In the genomic region with DNA sequence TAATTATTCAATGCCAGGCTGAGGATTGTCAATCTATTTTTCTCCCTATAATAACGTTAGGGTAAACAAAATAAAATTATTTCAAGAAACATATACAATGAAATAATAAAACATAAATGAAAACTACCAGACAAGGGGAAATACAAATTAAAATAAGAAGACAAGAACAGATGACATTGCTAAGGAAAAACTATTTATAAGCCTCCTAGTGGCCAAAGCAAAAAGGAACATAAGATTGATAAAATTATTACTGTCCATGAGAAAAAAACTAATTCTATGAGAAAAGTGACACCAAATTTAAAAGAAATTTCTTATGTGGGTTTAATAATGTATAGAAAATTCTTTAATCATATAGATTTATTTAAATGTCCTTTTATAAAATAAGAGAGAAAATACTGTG, we compare ENCODE assay signal across 18 cellular contexts.
DNase-seq lines count a peak whose midpoint lies in the region; ATAC-seq, FAIRE-seq and TF ChIP-seq lines count a peak whose summit lies in the region.
"Had no signal": no experiment of that assay in that cellular context is flagged by ENCODE, and none has a peak within 500 bp of the region (broad histone marks: within the 10 kb centered on the region; RNA-seq: fewer than 3 reads in every experiment).

No MANE protein-coding gene starts in this region.

- no peaks in the 10 kb centered on the region for H3K79me2 ChIP-seq in GM23248 (ENCODE audit: insufficient read depth)
- no peaks in the 10 kb centered on the region for H3K79me2 ChIP-seq in astrocyte (ENCODE audit: insufficient read depth, low read length)

- H3K4me1 ChIP-seq in GM23248 (ENCODE audit: insufficient read depth) (no peaks in the 10 kb centered on the region), astrocyte (ENCODE audit: insufficient read depth, low read length) (no peaks in the 10 kb centered on the region)

- H3K27ac Mint-ChIP-seq in astrocyte (ENCODE audit: unreplicated experiment) (no peak overlapping the region), neural crest cell (ENCODE audit: unreplicated experiment) (no peak overlapping the region)
- H3K27ac Mint-ChIP-seq: CD4-positive, CD25-positive, alpha-beta regulatory T cell; T-helper 2 cell treated with Interferon-gamma antibody and Interleukin-4, amounts not matched to agents 5 μg/mL and 100 μg/mL, for 36 hours had no signal

- no peaks in the 10 kb centered on the region for H4K20me1 ChIP-seq in GM23248 (ENCODE audit: insufficient read depth)
- H4K20me1 ChIP-seq in astrocyte (ENCODE audit: insufficient read depth, low read length): no peaks in the 10 kb centered on the region

- DNase-seq in AG09309 (ENCODE audit: low read depth): no peak
- DNase-seq in GM23248: peak; percentile 36
- DNase-seq in astrocyte (ENCODE audit: low read depth): no peak
- DNase-seq in neural crest cell (ENCODE audit: low read depth, low spot score): no peak
- DNase-seq in stimulated activated naive CD4-positive, alpha-beta T cell treated with Interleukin-2 at 50 U/mL for 16 hours (lab: John Stamatoyannopoulos, UW): no peak
- DNase-seq in NCI-H2107 (lab: John Stamatoyannopoulos, UW): no peak
- DNase-seq: activated gamma-delta T cell treated with Interleukin-2 at 50 U/mL for 16 hours; aorta; CD4-positive, CD25-positive, alpha-beta regulatory T cell; erythroblast; hypothalamus; mesendoderm; NCI-H146; NCI-H446; right cardiac atrium had no signal

- TF ChIP-seq CTCF in AG09309 (IDR thresholded peaks at IDR 0.05; ENCODE audit: control insufficient read depth, insufficient read depth, low read depth, low read length, missing control alignments): peak; percentile 29
- TF ChIP-seq CTCF in astrocyte (IDR thresholded peaks at IDR 0.05; ENCODE audit: insufficient read depth, low read depth, low read length): peak; percentile 14
- peak; percentile 53 for TF ChIP-seq CTCF in neural crest cell (conservative IDR thresholded peaks at IDR 0.05)

- 79 to 96% methylated on average over 1 of the region's 1 CpG for WGBS in GM23248 (ENCODE audit: low coverage in 1 of 2, low lambda C conversion rate in 2 of 2, missing lambda C conversion rate in 2 of 2), 2 experiments

- H3K4me1 Mint-ChIP-seq in astrocyte (ENCODE audit: low read depth, unreplicated experiment) (no peaks in the 10 kb centered on the region), neural crest cell (no peaks in the 10 kb centered on the region)
- H3K4me1 Mint-ChIP-seq: CD4-positive, CD25-positive, alpha-beta regulatory T cell had no signal

- no peak overlapping the region for H3K4me2 ChIP-seq in GM23248 (ENCODE audit: unreplicated experiment)
- no peak overlapping the region for H3K4me2 ChIP-seq in astrocyte (ENCODE audit: low read length)

- no peaks in the 10 kb centered on the region for H3K9me2 ChIP-seq in GM23248 (ENCODE audit: insufficient read depth)

- in situ Hi-C loops in GM23248 (cut with MboI): no loop called here

- no peaks in the 10 kb centered on the region for H3F3A ChIP-seq in GM23248 (ENCODE audit: insufficient read depth)

- no peak for ATAC-seq in HG03196 (IDR thresholded peaks at IDR 0.05; ENCODE audit: unreplicated experiment)
- ATAC-seq: right cardiac atrium had no signal

- H3K27ac ChIP-seq in GM23248: no peak overlapping the region
- H3K27ac ChIP-seq in astrocyte (ENCODE audit: low read depth, low read length): no peak overlapping the region
- H3K27ac ChIP-seq: HL-60 had no signal

- H3K27me3 ChIP-seq in GM23248 (replicated peaks; ENCODE audit: insufficient read depth): no peaks in the 10 kb centered on the region
- no peaks in the 10 kb centered on the region for H3K27me3 ChIP-seq in astrocyte (ENCODE audit: insufficient read depth, low read length)

- H3K36me3 ChIP-seq in GM23248 (ENCODE audit: low read depth) (no peaks in the 10 kb centered on the region), astrocyte (ENCODE audit: insufficient read depth, low read length) (no peaks in the 10 kb centered on the region)

- FAIRE-seq in astrocyte (lab: Jason Lieb, UNC): no peak

- H3K9me3 Mint-ChIP-seq in astrocyte (ENCODE audit: unreplicated experiment) (peaks cover 3% of the 10 kb centered on the region), neural crest cell (peaks cover 8% of the 10 kb centered on the region)
- H3K9me3 Mint-ChIP-seq: T-helper 2 cell treated with Interferon-gamma antibody and Interleukin-4, amounts not matched to agents 5 μg/mL and 100 μg/mL, for 36 hours had no signal

- H3K36me3 Mint-ChIP-seq in astrocyte (ENCODE audit: low read depth, unreplicated experiment) (no peaks in the 10 kb centered on the region), neural crest cell (ENCODE audit: low read depth) (no peaks in the 10 kb centered on the region)
- H3K36me3 Mint-ChIP-seq: CD4-positive, CD25-positive, alpha-beta regulatory T cell had no signal

- H2AFZ ChIP-seq in GM23248 (no peak overlapping the region), astrocyte (ENCODE audit: low read depth, low read length) (no peak overlapping the region)

- H3K9ac ChIP-seq in GM23248: no peak overlapping the region
- no peak overlapping the region for H3K9ac ChIP-seq in astrocyte (ENCODE audit: low read length)

- H3K4me3 Mint-ChIP-seq in astrocyte (ENCODE audit: unreplicated experiment): no peak overlapping the region
- no peak overlapping the region for H3K4me3 Mint-ChIP-seq in neural crest cell
- H3K4me3 Mint-ChIP-seq: CD4-positive, CD25-positive, alpha-beta regulatory T cell; T-helper 2 cell treated with Interferon-gamma antibody and Interleukin-4, amounts not matched to agents 5 μg/mL and 100 μg/mL, for 36 hours had no signal

- no peak overlapping the region for H3K4me3 ChIP-seq in AG09309 (ENCODE audit: control insufficient read depth, low read depth, low read length)
- H3K4me3 ChIP-seq in GM23248: no peak overlapping the region
- no peak overlapping the region for H3K4me3 ChIP-seq in astrocyte (ENCODE audit: insufficient read depth, low read depth, low read length)

- H3K9me3 ChIP-seq in GM23248 (ENCODE audit: low read depth) (no peaks in the 10 kb centered on the region), astrocyte (ENCODE audit: insufficient read depth, low read depth, low read length) (no peaks in the 10 kb centered on the region)

- H3K27me3 Mint-ChIP-seq in astrocyte (ENCODE audit: low read depth, unreplicated experiment) (no peaks in the 10 kb centered on the region), neural crest cell (ENCODE audit: low read depth) (peaks cover 2% of the 10 kb centered on the region)
